ENCODE assay signal across 10 cellular contexts in the genomic region with DNA sequence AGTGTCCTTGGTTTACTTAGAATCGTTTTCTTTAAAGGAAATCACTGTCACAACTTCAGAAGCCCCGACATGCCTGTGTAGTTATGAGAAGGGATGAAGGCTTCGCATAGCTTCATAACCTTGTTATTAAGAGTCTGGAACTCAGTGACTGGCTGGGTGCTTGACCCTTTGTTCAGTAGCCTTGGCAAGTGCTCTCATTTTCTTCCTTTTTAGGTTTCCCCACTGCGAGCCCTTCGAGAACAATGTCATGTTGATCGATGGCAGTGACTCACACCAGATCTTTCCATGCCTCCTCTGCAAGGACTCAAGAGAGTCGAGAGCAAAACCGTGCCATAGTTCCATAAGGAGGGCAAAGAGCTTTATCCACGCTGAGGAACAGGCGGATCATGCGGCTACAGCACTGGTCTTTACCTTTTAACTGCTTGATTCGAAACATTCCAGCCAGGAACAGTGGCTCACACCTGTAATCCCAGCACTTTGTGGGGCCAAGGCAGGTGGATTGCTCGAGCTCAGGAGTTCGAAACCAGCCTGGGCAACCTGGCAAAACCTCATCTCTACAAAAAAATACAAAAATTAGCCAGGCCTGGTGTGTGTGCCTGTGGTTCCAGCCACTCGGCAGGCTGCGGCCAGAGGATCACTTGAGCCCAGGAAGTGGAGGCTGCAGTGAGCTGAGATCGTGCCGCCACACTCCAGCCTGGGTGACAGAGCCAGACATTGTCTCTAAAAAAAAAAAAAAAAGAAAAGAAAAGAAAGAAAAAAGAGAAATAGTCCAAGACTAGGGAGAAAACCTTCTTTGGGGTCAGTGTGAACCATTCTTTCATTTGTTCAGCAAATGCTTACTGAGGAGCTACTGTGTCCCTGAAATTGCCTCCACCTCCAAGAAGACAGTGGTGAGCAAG.
DNase-seq lines count a peak whose midpoint lies in the region; ATAC-seq, FAIRE-seq and TF ChIP-seq lines count a peak whose summit lies in the region.
"Had no signal": no experiment of that assay in that cellular context is flagged by ENCODE, and none has a peak within 500 bp of the region (broad histone marks: within the 10 kb centered on the region; RNA-seq: fewer than 3 reads in every experiment).

No MANE protein-coding gene starts in this region.

- H3K4me3 Mint-ChIP-seq in stimulated activated effector memory CD8-positive, alpha-beta T cell treated with anti-CD3 and anti-CD28 coated beads, Interleukin-12 subunit alpha, Interleukin-12 subunit beta, amount 100 ng/mL, for 72 hours = no peak overlapping the region

- no peaks in the 10 kb centered on the region for H3K36me3 Mint-ChIP-seq in stimulated activated effector memory CD8-positive, alpha-beta T cell treated with anti-CD3 and anti-CD28 coated beads, Interleukin-12 subunit alpha, Interleukin-12 subunit beta, amount 100 ng/mL, for 72 hours

- no peak overlapping the region for H3K4me3 ChIP-seq in body of pancreas

- H3K4me1 ChIP-seq in body of pancreas = peaks cover 37% of the 10 kb centered on the region

- no peaks in the 10 kb centered on the region for H3K9me3 Mint-ChIP-seq in stimulated activated effector memory CD8-positive, alpha-beta T cell treated with anti-CD3 and anti-CD28 coated beads, Interleukin-12 subunit alpha, Interleukin-12 subunit beta, amount 100 ng/mL, for 72 hours

- ATAC-seq in body of pancreas = peak; percentile 75
- no peak for ATAC-seq in stimulated activated effector memory CD8-positive, alpha-beta T cell treated with anti-CD3 and anti-CD28 coated beads, Interleukin-12 subunit alpha, Interleukin-12 subunit beta, amount 100 ng/mL, for 72 hours

- peak in 2 of 3 donors; percentile 11 to 16 for TF ChIP-seq POLR2A in body of pancreas (IDR thresholded peaks at IDR 0.05)

- DNase-seq in HTR-8/SVneo (ENCODE audit: insufficient read length, low spot score) (peak; percentile 61), body of pancreas (peak; percentile 51 to 84 (median 71)), kidney tubule cell (ENCODE audit: low spot score) (peak; percentile 62), dedifferentiated amniotic fluid mesenchymal stem cell (ENCODE audit: extremely low spot score) (no peak), activated gamma-delta T cell (lab: John Stamatoyannopoulos, UW) (no peak), T-helper 1 cell (no peak)
- DNase-seq in stimulated activated effector memory CD8-positive, alpha-beta T cell treated with anti-CD3 and anti-CD28 coated beads, Interleukin-12 subunit alpha, Interleukin-12 subunit beta, amount 100 ng/mL, for 72 hours (ENCODE audit: low spot score in 2 of 2) = no peak
- DNase-seq in activated CD4-positive, CD25-positive, alpha-beta regulatory T cell (lab: John Stamatoyannopoulos, UW) = no peak
- DNase-seq: naive B cell had no signal

- peak overlapping the region; percentile 17 for H3K27ac Mint-ChIP-seq in stimulated activated effector memory CD8-positive, alpha-beta T cell treated with anti-CD3 and anti-CD28 coated beads, Interleukin-12 subunit alpha, Interleukin-12 subunit beta, amount 100 ng/mL, for 72 hours

- intact Hi-C loops in body of pancreas (cut with DNase I) = no loop called here

- no peak for TF ChIP-seq CTCF in body of pancreas (IDR thresholded peaks at IDR 0.05)

- H3K9me3 ChIP-seq in body of pancreas = no peaks in the 10 kb centered on the region

- FAIRE-seq in HTR-8/SVneo (lab: Jason Lieb, UNC) = no peak

- H3K4me1 Mint-ChIP-seq in stimulated activated effector memory CD8-positive, alpha-beta T cell treated with anti-CD3 and anti-CD28 coated beads, Interleukin-12 subunit alpha, Interleukin-12 subunit beta, amount 100 ng/mL, for 72 hours = peaks cover 16% of the 10 kb centered on the region

- 50 to 55% methylated on average over 15 to 18 of the region's 18 CpGs for WGBS in body of pancreas, 2 donors

- no peaks in the 10 kb centered on the region for H3K36me3 ChIP-seq in body of pancreas (replicated peaks in 1 of 2; ENCODE audit: insufficient read depth in 1 of 2, low read depth in 2 of 2)

- peak overlapping the region; percentile 73 to 85 (median 78) for H3K27ac ChIP-seq in body of pancreas
- H3K27ac ChIP-seq: VCaP had no signal

- H3K27me3 ChIP-seq in body of pancreas = no peaks in the 10 kb centered on the region

Comparison
In these comparisons a context has a peak if more than half of its experiments do, and no peak if none do; other contexts are left out.
1. DNase-seq: peak in HTR-8/SVneo (single experiment), body of pancreas (4 of 4) and kidney tubule cell (single experiment); none in stimulated activated effector memory CD8-positive, alpha-beta T cell treated with anti-CD3 and anti-CD28 coated beads, Interleukin-12 subunit alpha, Interleukin-12 subunit beta, amount 100 ng/mL, for 72 hours (0 of 2), activated CD4-positive, CD25-positive, alpha-beta regulatory T cell (0 of 4), dedifferentiated amniotic fluid mesenchymal stem cell (single experiment), activated gamma-delta T cell (single experiment) and T-helper 1 cell (0 of 5).